8 cellular contexts compared by ENCODE assay signal in the genomic region with DNA sequence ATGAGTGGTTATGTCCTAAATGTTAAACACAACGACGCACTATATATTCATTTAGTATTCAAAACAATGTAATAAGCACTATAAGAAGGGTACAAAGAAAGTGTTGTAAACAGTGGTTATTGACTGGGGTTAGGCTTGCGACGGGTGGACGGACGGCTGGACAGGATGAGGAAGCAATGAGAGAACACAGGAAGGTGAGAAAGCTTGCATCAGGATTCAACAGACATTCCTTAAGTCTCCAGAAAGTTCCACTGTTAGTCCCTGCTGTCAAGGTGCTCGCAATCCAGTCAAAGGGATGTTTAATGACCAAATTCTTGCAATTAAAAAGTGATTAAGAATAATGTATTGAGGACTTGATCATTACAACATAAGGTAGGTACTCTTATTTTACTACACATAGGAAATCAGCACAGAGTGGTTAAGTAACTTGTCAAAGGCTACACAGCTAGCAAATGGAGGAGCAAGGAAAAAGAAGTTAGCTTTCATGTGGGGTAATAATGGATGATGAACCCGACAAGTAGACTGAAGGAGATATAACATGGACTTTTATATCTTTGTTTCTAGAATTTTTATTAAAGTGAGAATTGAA. TPM values are rescaled to one million over a fixed set of nuclear protein-coding genes. Genes with fewer than 3 reads are reported as not detected.
A peak's percentile ranks its signal among the peaks of the same experiment; 100 is the strongest.
DNase-seq lines count a peak whose midpoint lies in the region; ATAC-seq and TF ChIP-seq lines count a peak whose summit lies in the region.

No MANE protein-coding gene starts in this region.

- in situ Hi-C loops in Panc1 (cut with HindIII; ENCODE audit: low pct_unique_long_range_greater_than_20kb, low sequenced_read_pairs): no loop called here

- no peak for ATAC-seq in CD4-positive, CD25-positive, alpha-beta regulatory T cell (ENCODE audit: low read depth in 2 of 2)
- no peak for ATAC-seq in Panc1

- H3K9me3 ChIP-seq in CD4-positive, CD25-positive, alpha-beta regulatory T cell (ENCODE audit: control insufficient read depth in 2 of 2, low read length in 2 of 2): no peaks in the 10 kb centered on the region
- H3K9me3 ChIP-seq in Panc1 (ENCODE audit: control insufficient read depth, insufficient read depth, low read depth, low read length) (peaks cover 6% of the 10 kb centered on the region; the same call in 1 of the 2 replicates), muscle layer of colon (ENCODE audit: low read length) (no peaks in the 10 kb centered on the region)

- POLR2A ChIA-PET in Panc1 (lab: Charles Lee): interaction anchor here (1.8 kb wide), 1 partner anchor 602 kb away, joined by 21 read pairs; no protein-coding TSS in a partner anchor

- peaks cover 0 to 1% (median 0%) of the 10 kb centered on the region in 7 donors for H3K9me3 Mint-ChIP-seq in CD4-positive, CD25-positive, alpha-beta regulatory T cell

- peak overlapping the region; percentile 88 for H3K4me3 ChIP-seq in CD4-positive, CD25-positive, alpha-beta regulatory T cell (ENCODE audit: low read depth, low read length)
- H3K4me3 ChIP-seq in H7 (ENCODE audit: insufficient read depth, low read depth, low read length) (peak overlapping the region; percentile 60), Panc1 (ENCODE audit: low read depth in 2 of 2, low read length in 2 of 2) (peak overlapping the region; percentile 96 to 99), dorsolateral prefrontal cortex (peak overlapping the region; percentile 66 to 100 (median 91)), muscle layer of colon (ENCODE audit: low read depth in 1 of 2, low read length in 2 of 2) (peak overlapping the region; percentile 97 to 99)

- peak overlapping the region; percentile 93 for H3K9ac ChIP-seq in muscle layer of colon (ENCODE audit: low read length)

- H3K27ac Mint-ChIP-seq in CD4-positive, CD25-positive, alpha-beta regulatory T cell: peak overlapping the region; percentile 95 to 98 (median 96)

- intact Hi-C loops in Panc1 (cut with micrococcal nuclease; ENCODE audit: unreplicated experiment): no loop called here
- intact Hi-C loops in dorsolateral prefrontal cortex (cut with DNase I): loop anchor here (2.0 to 10.0 kb wide), 4 partner anchors 129 to 651 kb away; partner anchors contain the start of genes IER5 (in 1 of the 2) and XPR1 (in 1 of the 2)

- no peaks in the 10 kb centered on the region for H3K27me3 ChIP-seq in CD4-positive, CD25-positive, alpha-beta regulatory T cell (ENCODE audit: control insufficient read depth, insufficient read depth, low read length)
- H3K27me3 ChIP-seq in H7 (ENCODE audit: control insufficient read depth, insufficient read depth, low read length): peaks cover 2% of the 10 kb centered on the region; the same call in 1 of the 2 replicates
- H3K27me3 ChIP-seq in Panc1 (ENCODE audit: control insufficient read depth, insufficient read depth, low read length): no peaks in the 10 kb centered on the region
- no peaks in the 10 kb centered on the region for H3K27me3 ChIP-seq in dorsolateral prefrontal cortex
- H3K27me3 ChIP-seq in muscle layer of colon (ENCODE audit: control insufficient read depth in 1 of 2, insufficient read depth in 2 of 2, low read length in 2 of 2): no peaks in the 10 kb centered on the region

- CTCF ChIA-PET in Panc1 (lab: Charles Lee): no interaction called here

- H3K4me3 Mint-ChIP-seq in CD4-positive, CD25-positive, alpha-beta regulatory T cell: peak overlapping the region; percentile 96 to 99 (median 98)

- TF ChIP-seq CTCF in Panc1 (IDR thresholded peaks at IDR 0.05) (no peak), dorsolateral prefrontal cortex (IDR thresholded peaks at IDR 0.05 in 54 of 56, conservative IDR thresholded peaks at IDR 0.05 in 2 of 56; ENCODE audit: low read depth in 1 of 56, partially characterized antibody in 56 of 56) (no peak)

- DNase-seq in CD4-positive, CD25-positive, alpha-beta regulatory T cell: no peak
- DNase-seq in H7: no peak
- no peak for DNase-seq in Panc1 (ENCODE audit: low read depth, low spot score)
- DNase-seq in dorsolateral prefrontal cortex: no peak
- DNase-seq in NCI-H524 treated with DMSO at 0.1 percent for 48 hours (lab: John Stamatoyannopoulos, UW): no peak
- no peak for DNase-seq in NCI-H2081 (lab: John Stamatoyannopoulos, UW)
- no peak for DNase-seq in inferior parietal cortex (ENCODE audit: extremely low spot score)

- BruUV-seq in Panc1 (replicated peaks; lab: Mats Ljungman, UMichigan): TSS peak; percentile 94

- peaks cover 29 to 54% (median 35%) of the 10 kb centered on the region in 4 donors for H3K4me1 Mint-ChIP-seq in CD4-positive, CD25-positive, alpha-beta regulatory T cell

- peaks cover 6% of the 10 kb centered on the region for H3K36me3 Mint-ChIP-seq in CD4-positive, CD25-positive, alpha-beta regulatory T cell

- no peaks in the 10 kb centered on the region for H3K36me3 ChIP-seq in CD4-positive, CD25-positive, alpha-beta regulatory T cell (ENCODE audit: control insufficient read depth, insufficient read depth, low read length)
- H3K36me3 ChIP-seq in H7 (replicated peaks; ENCODE audit: control insufficient read depth, insufficient read depth, low read length) (no peaks in the 10 kb centered on the region), Panc1 (ENCODE audit: control insufficient read depth, insufficient read depth, low read length) (no peaks in the 10 kb centered on the region), muscle layer of colon (ENCODE audit: insufficient read depth, low read length) (no peaks in the 10 kb centered on the region)

- peaks cover 22% of the 10 kb centered on the region for H3K4me1 ChIP-seq in CD4-positive, CD25-positive, alpha-beta regulatory T cell (ENCODE audit: control insufficient read depth, insufficient read depth, low read length, poor library complexity, severe bottlenecking)
- H3K4me1 ChIP-seq in Panc1 (ENCODE audit: control insufficient read depth, insufficient read depth, low read length): peaks cover 11% of the 10 kb centered on the region; the same call in 1 of the 2 replicates
- peaks cover 22% of the 10 kb centered on the region for H3K4me1 ChIP-seq in muscle layer of colon (ENCODE audit: insufficient read depth, low read length)

- no peaks in the 10 kb centered on the region for H3K27me3 Mint-ChIP-seq in CD4-positive, CD25-positive, alpha-beta regulatory T cell

- peak overlapping the region; percentile 86 for H3K27ac ChIP-seq in CD4-positive, CD25-positive, alpha-beta regulatory T cell (ENCODE audit: insufficient read depth, low read length, poor library complexity, severe bottlenecking)
- H3K27ac ChIP-seq in Panc1 (ENCODE audit: low read length) (peak overlapping the region; percentile 91), dorsolateral prefrontal cortex (peak overlapping the region in 55 of 59 donors; percentile 73 to 98 (median 93)), muscle layer of colon (ENCODE audit: low read depth, low read length) (peak overlapping the region; percentile 98)

RNA-seq across cellular contexts. Expression of gene ACBD6, which starts 1.0 kb away (rescaled TPM):
- 25.1 TPM for total RNA-seq in CD4-positive, CD25-positive, alpha-beta regulatory T cell
- polyA plus RNA-seq in CD4-positive, CD25-positive, alpha-beta regulatory T cell: 10 to 100 TPM; 23.4 to 34.9 (median 29.8) TPM
- 69.2 and 73.2 TPM in 2 replicates for total RNA-seq in H7 (2014; rRNA removed; shearing (Covaris generic))
- total RNA-seq in Panc1 (2021; ENCODE audit: unreplicated experiment): 48.5 TPM
- polyA plus RNA-seq in Panc1 (2012; ENCODE audit: insufficient read length): 51.8 TPM
- total RNA-seq in dorsolateral prefrontal cortex: 10 to 100 TPM; 31.2 to 64.0 (median 43.3) TPM

RNA-seq across cellular contexts. Expression of gene OVAAL, which starts 55.4 kb away (rescaled TPM):
- not detected for total RNA-seq in CD4-positive, CD25-positive, alpha-beta regulatory T cell
- not detected for polyA plus RNA-seq in CD4-positive, CD25-positive, alpha-beta regulatory T cell
- not detected in 2 replicates for total RNA-seq in H7 (2014; rRNA removed; shearing (Covaris generic))
- total RNA-seq in Panc1 (2021; ENCODE audit: unreplicated experiment) (not detected), dorsolateral prefrontal cortex (under 1 TPM in 1 of 120 experiments, not detected in 119; 0.34 TPM)
- polyA plus RNA-seq in Panc1 (2012; ENCODE audit: insufficient read length): not detected
